ENCODE assay signal across 8 cellular contexts in genomic region chr6:90285611-90286381, GRCh38. TPM values are rescaled to one million over a fixed set of nuclear protein-coding genes. Genes with fewer than 3 reads are reported as not detected.
A peak's percentile ranks its signal among the peaks of the same experiment; 100 is the strongest.
DNase-seq lines count a peak whose midpoint lies in the region; ATAC-seq and TF ChIP-seq lines count a peak whose summit lies in the region.

No MANE protein-coding gene starts in this region.

- no peak for TF ChIP-seq EP300 in neural cell (conservative IDR thresholded peaks at IDR 0.05; ENCODE audit: poor library complexity, severe bottlenecking)

- H3K9me3 Mint-ChIP-seq in activated T-helper 2 cell treated with anti-CD3 and anti-CD28 coated beads, Interferon-gamma antibody, Interleukin-2, Interleukin-4, amounts not matched to agents 10 μg/mL and 5 μg/mL and 100 μg/mL, durations not matched to agents 14 hours and 24 hours and 36 hours = peaks cover 17% of the 10 kb centered on the region

- no peaks in the 10 kb centered on the region for H4K20me1 ChIP-seq in neural cell (ENCODE audit: insufficient read depth)

- H3K4me3 Mint-ChIP-seq in activated T-helper 2 cell treated with anti-CD3 and anti-CD28 coated beads, Interferon-gamma antibody, Interleukin-2, Interleukin-4, amounts not matched to agents 10 μg/mL and 5 μg/mL and 100 μg/mL, durations not matched to agents 14 hours and 24 hours and 36 hours (ENCODE audit: low read depth) = peak overlapping the region; percentile 71

- no peak overlapping the region for H2AFZ ChIP-seq in neural cell (ENCODE audit: low read depth, low read length)

- no peak for TF ChIP-seq RAD21 in neural cell (conservative IDR thresholded peaks at IDR 0.05)

- 29 to 31% methylated on average over 9 of the region's 9 CpGs for WGBS in aorta, 2 donors

- peaks cover 69% of the 10 kb centered on the region for H3K36me3 Mint-ChIP-seq in activated T-helper 2 cell treated with anti-CD3 and anti-CD28 coated beads, Interferon-gamma antibody, Interleukin-2, Interleukin-4, amounts not matched to agents 10 μg/mL and 5 μg/mL and 100 μg/mL, durations not matched to agents 14 hours and 24 hours and 36 hours (ENCODE audit: low read depth)

- DNase-seq in CD1c-positive myeloid dendritic cell (ENCODE audit: extremely low spot score) (peak; percentile 74), NT2/D1 (ENCODE audit: low read depth, low spot score) (no peak), fibroblast of the conjunctiva (ENCODE audit: low read depth) (peak; percentile 80), aorta (peak; percentile 90 to 92)
- peak; percentile 51 for DNase-seq in activated T-helper 2 cell treated with anti-CD3 and anti-CD28 coated beads, Interferon-gamma antibody, Interleukin-2, Interleukin-4, amounts not matched to agents 10 μg/mL and 5 μg/mL and 100 μg/mL, durations not matched to agents 14 hours and 24 hours and 36 hours (ENCODE audit: low spot score)

- H3K4me1 ChIP-seq in NT2/D1 (ENCODE audit: insufficient read depth, insufficient read length) = peaks cover 5% of the 10 kb centered on the region
- H3K4me1 ChIP-seq in aorta (ENCODE audit: control insufficient read depth in 1 of 2, insufficient read depth in 2 of 2, low read length in 2 of 2) = peaks cover 3% of the 10 kb centered on the region in 2 donors

- H3K36me3 ChIP-seq in NT2/D1 (ENCODE audit: insufficient read depth, insufficient read length, low read length) (no peaks in the 10 kb centered on the region), neural cell (ENCODE audit: insufficient read depth, low read length) (peaks cover 7% of the 10 kb centered on the region), aorta (ENCODE audit: control insufficient read depth in 1 of 2, insufficient read depth in 2 of 2, low read length in 1 of 2) (no peaks in the 10 kb centered on the region)

- H3K9me2 ChIP-seq in neural cell (ENCODE audit: insufficient read depth, low read length) = no peaks in the 10 kb centered on the region

- H3K4me2 ChIP-seq in neural cell (ENCODE audit: low read length) = no peak overlapping the region

- no peak overlapping the region for H3K4me3 ChIP-seq in NT2/D1 (ENCODE audit: insufficient read length, low read depth)
- H3K4me3 ChIP-seq in neural cell (ENCODE audit: low read length) = peak overlapping the region; percentile 33
- no peak overlapping the region for H3K4me3 ChIP-seq in aorta (ENCODE audit: low read length in 2 of 2)

- no peaks in the 10 kb centered on the region for H3K27me3 ChIP-seq in NT2/D1 (ENCODE audit: insufficient read depth, insufficient read length)
- H3K27me3 ChIP-seq in neural cell (ENCODE audit: insufficient read depth, low read depth, low read length) = no peaks in the 10 kb centered on the region
- H3K27me3 ChIP-seq in aorta (ENCODE audit: control insufficient read depth in 1 of 2, insufficient read depth in 2 of 2, low read length in 1 of 2) = no peaks in the 10 kb centered on the region

- H3F3A ChIP-seq in neural cell (ENCODE audit: insufficient read depth, low read length, poor library complexity, severe bottlenecking) = no peaks in the 10 kb centered on the region

- H3K27ac ChIP-seq in neural cell (ENCODE audit: low read length) = no peak overlapping the region
- H3K27ac ChIP-seq in aorta (ENCODE audit: low read depth in 1 of 2, low read length in 2 of 2) = no peak overlapping the region

- peaks cover 83% of the 10 kb centered on the region for H3K4me1 Mint-ChIP-seq in activated T-helper 2 cell treated with anti-CD3 and anti-CD28 coated beads, Interferon-gamma antibody, Interleukin-2, Interleukin-4, amounts not matched to agents 10 μg/mL and 5 μg/mL and 100 μg/mL, durations not matched to agents 14 hours and 24 hours and 36 hours (ENCODE audit: low read depth)

- no peaks in the 10 kb centered on the region for H3K9me3 ChIP-seq in NT2/D1 (ENCODE audit: insufficient read depth, low read length)
- H3K9me3 ChIP-seq in neural cell (ENCODE audit: low read length) = no peaks in the 10 kb centered on the region
- H3K9me3 ChIP-seq in aorta (ENCODE audit: control insufficient read depth, low read length) = no peaks in the 10 kb centered on the region

- TF ChIP-seq CTCF in neural cell (IDR thresholded peaks at IDR 0.05; ENCODE audit: poor library complexity, severe bottlenecking) = no peak

- H3K79me2 ChIP-seq in neural cell (replicated peaks; ENCODE audit: insufficient read depth, low read length) = peaks cover 96% of the 10 kb centered on the region

- intact Hi-C loops in activated T-helper 2 cell treated with anti-CD3 and anti-CD28 coated beads, Interferon-gamma antibody, Interleukin-2, Interleukin-4, amounts not matched to agents 10 μg/mL and 5 μg/mL and 100 μg/mL, durations not matched to agents 14 hours and 24 hours and 36 hours (cut with micrococcal nuclease) = loop anchor here (1.0 to 10.0 kb wide), 11 partner anchors 17 to 933 kb away; partner anchors contain the start of genes CASP8AP2, MAP3K7 and UBE2J1
- intact Hi-C loops in aorta (cut with DNase I) = loop anchor here (1.0 to 5.0 kb wide), 3 partner anchors 66 to 192 kb away; no protein-coding TSS in a partner anchor

- ATAC-seq in GM19328 (IDR thresholded peaks at IDR 0.05; ENCODE audit: unreplicated experiment) = peak; percentile 60
- ATAC-seq in HG03196 (IDR thresholded peaks at IDR 0.05; ENCODE audit: unreplicated experiment) = peak; percentile 68
- ATAC-seq in aorta (ENCODE audit: low FRiP score) = peak; percentile 95

- peak overlapping the region; percentile 90 for H3K27ac Mint-ChIP-seq in activated T-helper 2 cell treated with anti-CD3 and anti-CD28 coated beads, Interferon-gamma antibody, Interleukin-2, Interleukin-4, amounts not matched to agents 10 μg/mL and 5 μg/mL and 100 μg/mL, durations not matched to agents 14 hours and 24 hours and 36 hours

- H3K27me3 Mint-ChIP-seq in activated T-helper 2 cell treated with anti-CD3 and anti-CD28 coated beads, Interferon-gamma antibody, Interleukin-2, Interleukin-4, amounts not matched to agents 10 μg/mL and 5 μg/mL and 100 μg/mL, durations not matched to agents 14 hours and 24 hours and 36 hours (ENCODE audit: low read depth) = no peaks in the 10 kb centered on the region

- H3K9ac ChIP-seq in NT2/D1 (ENCODE audit: insufficient read length, low read depth) (peak overlapping the region; percentile 54), neural cell (ENCODE audit: low read length) (no peak overlapping the region)

TF ChIP-seq in neural cell, 6 proteins besides CTCF, POLR2A, EP300 and RAD21:
- TF ChIP-seq TAF1 (IDR thresholded peaks at IDR 0.05; ENCODE audit: low read depth) (no peak), SMC3 (conservative IDR thresholded peaks at IDR 0.05; ENCODE audit: poor library complexity) (no peak), EZH2 (IDR thresholded peaks at IDR 0.05; ENCODE audit: borderline replicate concordance, insufficient read depth, low read length, poor library complexity, severe bottlenecking) (no peak), MXI1 (conservative IDR thresholded peaks at IDR 0.05; ENCODE audit: poor library complexity, severe bottlenecking) (no peak), POLR2AphosphoS5 (IDR thresholded peaks at IDR 0.05) (no peak)
- TF ChIP-seq, protein P1, sequence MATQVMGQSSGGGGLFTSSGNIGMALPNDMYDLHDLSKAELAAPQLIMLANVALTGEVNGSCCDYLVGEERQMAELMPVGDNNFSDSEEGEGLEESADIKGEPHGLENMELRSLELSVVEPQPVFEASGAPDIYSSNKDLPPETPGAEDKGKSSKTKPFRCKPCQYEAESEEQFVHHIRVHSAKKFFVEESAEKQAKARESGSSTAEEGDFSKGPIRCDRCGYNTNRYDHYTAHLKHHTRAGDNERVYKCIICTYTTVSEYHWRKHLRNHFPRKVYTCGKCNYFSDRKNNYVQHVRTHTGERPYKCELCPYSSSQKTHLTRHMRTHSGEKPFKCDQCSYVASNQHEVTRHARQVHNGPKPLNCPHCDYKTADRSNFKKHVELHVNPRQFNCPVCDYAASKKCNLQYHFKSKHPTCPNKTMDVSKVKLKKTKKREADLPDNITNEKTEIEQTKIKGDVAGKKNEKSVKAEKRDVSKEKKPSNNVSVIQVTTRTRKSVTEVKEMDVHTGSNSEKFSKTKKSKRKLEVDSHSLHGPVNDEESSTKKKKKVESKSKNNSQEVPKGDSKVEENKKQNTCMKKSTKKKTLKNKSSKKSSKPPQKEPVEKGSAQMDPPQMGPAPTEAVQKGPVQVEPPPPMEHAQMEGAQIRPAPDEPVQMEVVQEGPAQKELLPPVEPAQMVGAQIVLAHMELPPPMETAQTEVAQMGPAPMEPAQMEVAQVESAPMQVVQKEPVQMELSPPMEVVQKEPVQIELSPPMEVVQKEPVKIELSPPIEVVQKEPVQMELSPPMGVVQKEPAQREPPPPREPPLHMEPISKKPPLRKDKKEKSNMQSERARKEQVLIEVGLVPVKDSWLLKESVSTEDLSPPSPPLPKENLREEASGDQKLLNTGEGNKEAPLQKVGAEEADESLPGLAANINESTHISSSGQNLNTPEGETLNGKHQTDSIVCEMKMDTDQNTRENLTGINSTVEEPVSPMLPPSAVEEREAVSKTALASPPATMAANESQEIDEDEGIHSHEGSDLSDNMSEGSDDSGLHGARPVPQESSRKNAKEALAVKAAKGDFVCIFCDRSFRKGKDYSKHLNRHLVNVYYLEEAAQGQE (IDR thresholded peaks at IDR 0.05; ENCODE audit: borderline replicate concordance) = no peak

RNA-seq across cellular contexts. Expression of gene BACH2, which starts 10.8 kb away (rescaled TPM):
- 88.8 and 89.7 TPM in 2 replicates for total RNA-seq in activated T-helper 2 cell treated with anti-CD3 and anti-CD28 coated beads, Interferon-gamma antibody, Interleukin-2, Interleukin-4, amounts not matched to agents 10 μg/mL and 5 μg/mL and 100 μg/mL, durations not matched to agents 14 hours and 24 hours and 36 hours
- polyA plus RNA-seq in neural cell = 45.5 and 52.7 TPM in 2 replicates
- polyA minus RNA-seq in neural cell = 144 and 154 TPM in 2 replicates
- 10 to 100 TPM; 11.6 to 22.2 TPM for total RNA-seq in aorta
- under 1 TPM; 0.36 to 0.63 TPM for polyA plus RNA-seq in aorta
